Comparison of ENCODE assay signal across 26 cellular contexts in the genomic region with DNA sequence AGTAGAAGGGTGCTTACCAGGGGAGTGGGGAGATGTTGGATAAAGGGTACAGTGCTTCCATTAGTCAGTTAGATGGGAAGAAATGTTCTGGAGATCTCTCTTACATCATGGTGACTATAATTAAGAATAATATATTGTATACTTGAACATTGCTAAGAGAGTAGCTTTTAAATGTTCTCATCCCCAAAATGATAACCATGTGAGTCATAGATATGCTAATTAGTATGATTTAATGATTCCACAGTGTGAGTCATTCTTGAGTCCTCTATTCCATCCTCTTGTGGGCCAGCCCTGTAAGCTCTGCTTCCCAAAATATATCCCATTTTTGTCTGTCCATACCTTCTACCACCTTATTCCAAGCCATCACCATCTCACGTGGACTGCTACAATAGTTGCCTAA.
DNase-seq lines count a peak whose midpoint lies in the region; ATAC-seq and TF ChIP-seq lines count a peak whose summit lies in the region.
"Had no signal": no experiment of that assay in that cellular context is flagged by ENCODE, and none has a peak within 500 bp of the region (broad histone marks: within the 10 kb centered on the region; RNA-seq: fewer than 3 reads in every experiment).

No MANE protein-coding gene starts in this region.

- H3K9me3 ChIP-seq in sigmoid colon, result no peaks in the 10 kb centered on the region
- H3K9me3 ChIP-seq: ovary, right atrium auricular region had no signal

- H3K4me3 Mint-ChIP-seq in effector memory CD8-positive, alpha-beta T cell, result no peak overlapping the region
- H3K4me3 Mint-ChIP-seq: activated CD8-positive, alpha-beta memory T cell treated with anti-CD3 and anti-CD28 coated beads, Interleukin-2, amount 10 ng/mL, durations not matched to agents 7 days and 5 days; activated naive CD8-positive, alpha-beta T cell treated with anti-CD3 and anti-CD28 coated beads, Interleukin-2, amount 50 U/mL, for 24 hours; CD8-positive, alpha-beta T cell; mesothelial cell of epicardium; natural killer cell had no signal

- TF ChIP-seq EP300 in sigmoid colon (IDR thresholded peaks at IDR 0.05), result no peak

- no peak for TF ChIP-seq POLR2A in sigmoid colon (IDR thresholded peaks at IDR 0.05)

- H3K4me3 ChIP-seq in sigmoid colon, result no peak overlapping the region
- H3K4me3 ChIP-seq: dorsolateral prefrontal cortex, ovary, right atrium auricular region had no signal

- intact Hi-C loops in sigmoid colon (cut with DNase I), result no loop called here

- no peaks in the 10 kb centered on the region for H3K4me1 Mint-ChIP-seq in effector memory CD8-positive, alpha-beta T cell (ENCODE audit: low read depth in 2 of 2)
- H3K4me1 Mint-ChIP-seq: activated CD8-positive, alpha-beta memory T cell treated with anti-CD3 and anti-CD28 coated beads, Interleukin-2, amount 10 ng/mL, durations not matched to agents 7 days and 5 days; activated naive CD8-positive, alpha-beta T cell treated with anti-CD3 and anti-CD28 coated beads, Interleukin-2, amount 50 U/mL, for 24 hours; mesothelial cell of epicardium; natural killer cell had no signal

- H3K36me3 ChIP-seq in sigmoid colon, result no peaks in the 10 kb centered on the region
- H3K36me3 ChIP-seq: ovary, right atrium auricular region had no signal

- H3K4me1 ChIP-seq in foreskin keratinocyte, result peaks cover 8% of the 10 kb centered on the region
- no peaks in the 10 kb centered on the region for H3K4me1 ChIP-seq in sigmoid colon
- H3K4me1 ChIP-seq: right atrium auricular region had no signal

- no peaks in the 10 kb centered on the region for H3K27me3 Mint-ChIP-seq in effector memory CD8-positive, alpha-beta T cell
- H3K27me3 Mint-ChIP-seq: activated CD8-positive, alpha-beta memory T cell treated with anti-CD3 and anti-CD28 coated beads, Interleukin-2, amount 10 ng/mL, durations not matched to agents 7 days and 5 days; activated naive CD8-positive, alpha-beta T cell treated with anti-CD3 and anti-CD28 coated beads, Interleukin-2, amount 50 U/mL, for 24 hours had no signal

- H3K36me3 Mint-ChIP-seq in effector memory CD8-positive, alpha-beta T cell (ENCODE audit: insufficient read depth), result no peaks in the 10 kb centered on the region
- H3K36me3 Mint-ChIP-seq: activated CD8-positive, alpha-beta memory T cell treated with anti-CD3 and anti-CD28 coated beads, Interleukin-2, amount 10 ng/mL, durations not matched to agents 7 days and 5 days; CD8-positive, alpha-beta T cell; mesothelial cell of epicardium; natural killer cell had no signal

- DNase-seq in AG08395 (ENCODE audit: low spot score) (peak; percentile 63), HCEC 1CT (peak; percentile 74), amniotic epithelial cell (ENCODE audit: low read depth) (peak; percentile 69), foreskin keratinocyte (peak; percentile 47 to 64), sigmoid colon (no peak)
- DNase-seq in stimulated activated CD4-positive, alpha-beta T cell treated with anti-CD3 and anti-CD28 coated beads, Interleukin-15, amount 100 ng/mL, for 24 hours, result no peak
- DNase-seq in effector memory CD8-positive, alpha-beta T cell, result no peak
- DNase-seq: activated CD4-positive, alpha-beta T cell treated with anti-CD3 and anti-CD28 coated beads for 48 hours; activated CD8-positive, alpha-beta memory T cell treated with anti-CD3 and anti-CD28 coated beads, Interleukin-2, amount 10 ng/mL, durations not matched to agents 7 days and 5 days; activated naive CD8-positive, alpha-beta T cell treated with anti-CD3 and anti-CD28 coated beads, Interleukin-2, amount 50 U/mL, for 24 hours; caudate nucleus; CD8-positive, alpha-beta T cell; DMS53; dorsolateral prefrontal cortex; natural killer cell; NCI-H146; NCI-H2171; NCI-H526; ovary; SHP77; T-helper 1 cell had no signal

- peak; percentile 87 for ATAC-seq in foreskin keratinocyte
- ATAC-seq in effector memory CD8-positive, alpha-beta T cell (replicated peaks), result no peak
- no peak for ATAC-seq in GM21423 (IDR thresholded peaks at IDR 0.05; ENCODE audit: unreplicated experiment)
- ATAC-seq: activated CD8-positive, alpha-beta memory T cell treated with anti-CD3 and anti-CD28 coated beads, Interleukin-2, amount 10 ng/mL, durations not matched to agents 7 days and 5 days; activated naive CD8-positive, alpha-beta T cell treated with anti-CD3 and anti-CD28 coated beads, Interleukin-2, amount 50 U/mL, for 24 hours; CD8-positive, alpha-beta T cell; HCT116; natural killer cell had no signal

- H3K9me3 Mint-ChIP-seq in effector memory CD8-positive, alpha-beta T cell, result peaks cover 15 to 23% of the 10 kb centered on the region in 2 donors
- H3K9me3 Mint-ChIP-seq: mesothelial cell of epicardium had no signal

- no peak overlapping the region for H3K27ac ChIP-seq in foreskin keratinocyte
- no peak overlapping the region for H3K27ac ChIP-seq in sigmoid colon
- H3K27ac ChIP-seq: dorsolateral prefrontal cortex, ovary, right atrium auricular region had no signal

- H3K27me3 ChIP-seq in foreskin keratinocyte (peaks cover 3% of the 10 kb centered on the region), sigmoid colon (no peaks in the 10 kb centered on the region)
- H3K27me3 ChIP-seq: ovary, right atrium auricular region had no signal

- H3K27ac Mint-ChIP-seq in effector memory CD8-positive, alpha-beta T cell, result no peak overlapping the region
- H3K27ac Mint-ChIP-seq: activated CD8-positive, alpha-beta memory T cell treated with anti-CD3 and anti-CD28 coated beads, Interleukin-2, amount 10 ng/mL, durations not matched to agents 7 days and 5 days; activated naive CD8-positive, alpha-beta T cell treated with anti-CD3 and anti-CD28 coated beads, Interleukin-2, amount 50 U/mL, for 24 hours; activated T-helper 2 cell treated with anti-CD3 and anti-CD28 coated beads, Interferon-gamma antibody, Interleukin-2, Interleukin-4, amounts not matched to agents 10 μg/mL and 5 μg/mL and 100 μg/mL, durations not matched to agents 14 hours and 24 hours and 36 hours; CD8-positive, alpha-beta T cell; mesothelial cell of epicardium; natural killer cell had no signal

- WGBS in sigmoid colon, 2 donors, result 82 to 88% methylated on average over 1 of the region's 1 CpG

- TF ChIP-seq CTCF in foreskin keratinocyte (conservative IDR thresholded peaks at IDR 0.05), result no peak
- no peak for TF ChIP-seq CTCF in sigmoid colon (IDR thresholded peaks at IDR 0.05)

Comparison
In these comparisons a context has a peak if more than half of its experiments do, and no peak if none do; other contexts are left out.
1. DNase-seq: peak in AG08395 (single experiment), HCEC 1CT (single experiment), amniotic epithelial cell (single experiment) and foreskin keratinocyte (2 of 2); none in stimulated activated CD4-positive, alpha-beta T cell treated with anti-CD3 and anti-CD28 coated beads, Interleukin-15, amount 100 ng/mL, for 24 hours (single experiment), sigmoid colon (single experiment) and effector memory CD8-positive, alpha-beta T cell (0 of 3).